Comparison of ENCODE assay signal across 6 cellular contexts in the genomic region with DNA sequence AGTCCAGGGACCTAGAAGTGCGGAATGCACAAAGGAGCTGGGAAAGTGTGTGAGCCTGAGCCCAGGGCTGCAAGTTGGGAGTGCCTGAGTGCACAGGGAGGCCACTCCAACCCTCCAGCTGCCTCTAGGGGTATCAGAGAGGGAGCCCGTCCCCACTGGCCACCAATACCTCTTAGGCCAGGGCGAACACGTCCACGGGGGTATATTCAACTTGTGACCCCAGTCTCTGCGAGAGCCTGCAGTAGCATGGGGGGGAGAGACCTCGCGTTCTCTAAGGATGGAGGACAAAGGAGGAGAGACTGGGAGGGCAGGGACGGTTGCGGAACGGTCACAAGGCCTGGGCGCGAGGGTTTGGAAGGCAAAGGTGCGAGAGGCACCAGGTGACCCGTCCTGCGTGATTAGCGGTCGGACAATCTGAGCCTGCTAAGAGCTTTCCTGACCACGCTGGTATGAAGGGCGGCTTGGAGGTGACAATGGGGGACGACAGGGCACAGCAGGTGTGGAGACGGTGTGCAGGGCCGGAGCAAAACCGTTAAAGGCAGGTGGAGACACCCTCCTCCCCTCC.
DNase-seq lines count a peak whose midpoint lies in the region; TF ChIP-seq lines count a peak whose summit lies in the region.

No MANE protein-coding gene starts in this region.

- TF ChIP-seq CTCF in cardiac fibroblast (IDR thresholded peaks at IDR 0.05; ENCODE audit: low read depth, low read length): no peak

- H3K27me3 ChIP-seq in neuron (ENCODE audit: insufficient read depth, low read length): no peaks in the 10 kb centered on the region

- DNase-seq in NAMALWA (ENCODE audit: low spot score): peak; percentile 34
- DNase-seq in cardiac fibroblast (ENCODE audit: low read depth in 2 of 2): no peak
- no peak for DNase-seq in T1000 (lab: John Stamatoyannopoulos, UW)
- no peak for DNase-seq in NCI-H2171 treated with DMSO at 0.1 percent for 48 hours (lab: John Stamatoyannopoulos, UW)
- no peak for DNase-seq in NCI-H2227 (lab: John Stamatoyannopoulos, UW; ENCODE audit: unreplicated experiment)

- H3K36me3 ChIP-seq in neuron (ENCODE audit: insufficient read depth, low read length): peaks cover 19% of the 10 kb centered on the region

- no peaks in the 10 kb centered on the region for H3K9me3 ChIP-seq in neuron (ENCODE audit: low read length)

- H3K4me1 ChIP-seq in neuron (ENCODE audit: insufficient read depth, low read length): peaks cover 12% of the 10 kb centered on the region

- H3K4me3 ChIP-seq in cardiac fibroblast (replicated peaks in 1 of 2; ENCODE audit: low read depth in 2 of 2, low read length in 2 of 2): peak overlapping the region; percentile 59 to 62
- peak overlapping the region; percentile 53 for H3K4me3 ChIP-seq in neuron (ENCODE audit: low read length)

- peak overlapping the region; percentile 47 for H2AFZ ChIP-seq in neuron (ENCODE audit: low read depth, low read length)
